In genomic region chr7:88357794-88358533, GRCh38 we compare ENCODE assay signal across 7 cellular contexts. TPM values are rescaled to one million over a fixed set of nuclear protein-coding genes. Genes with fewer than 3 reads are reported as not detected.
DNase-seq lines count a peak whose midpoint lies in the region; ATAC-seq, FAIRE-seq and TF ChIP-seq lines count a peak whose summit lies in the region.

No MANE protein-coding gene starts in this region.

- H2BK12ac ChIP-seq in neuronal stem cell (ENCODE audit: low read length): no peak overlapping the region

- no peaks in the 10 kb centered on the region for H3K36me3 Mint-ChIP-seq in naive thymus-derived CD8-positive, alpha-beta T cell

- no peak overlapping the region for H4K8ac ChIP-seq in neuronal stem cell (ENCODE audit: low read depth, low read length)

- no peak overlapping the region for H2AFZ ChIP-seq in neuronal stem cell (ENCODE audit: low read length)

- intact Hi-C loops in heart right ventricle (cut with DNase I): loop anchor here (1.0 to 5.0 kb wide), 3 partner anchors 115 to 116 kb away; no protein-coding TSS in a partner anchor

- H3K27ac Mint-ChIP-seq in naive thymus-derived CD8-positive, alpha-beta T cell: no peak overlapping the region

- H3K36me3 ChIP-seq in heart right ventricle: no peaks in the 10 kb centered on the region
- H3K36me3 ChIP-seq in neuronal stem cell (replicated peaks in 1 of 2; ENCODE audit: control insufficient read depth in 2 of 2, insufficient read depth in 2 of 2, low read length in 2 of 2): no peaks in the 10 kb centered on the region

- H2BK15ac ChIP-seq in neuronal stem cell (ENCODE audit: low read length): no peak overlapping the region

- H3K27me3 Mint-ChIP-seq in naive thymus-derived CD8-positive, alpha-beta T cell: peaks cover 2 to 13% (median 4%) of the 10 kb centered on the region in 5 donors

- H3K4me2 ChIP-seq in neuronal stem cell (ENCODE audit: insufficient read depth, low read length, poor library complexity, severe bottlenecking): no peak overlapping the region

- POLR2A ChIA-PET in naive thymus-derived CD8-positive, alpha-beta T cell (lab: Charles Lee): interaction anchor here (0.7 kb wide), 1 partner anchor 125 kb away, joined by 4 read pairs; no protein-coding TSS in a partner anchor

- H2BK5ac ChIP-seq in neuronal stem cell (ENCODE audit: low read length): no peak overlapping the region

- H3K27me3 ChIP-seq in heart right ventricle (no peaks in the 10 kb centered on the region), neuronal stem cell (ENCODE audit: control insufficient read depth in 3 of 3, insufficient read depth in 3 of 3, low read depth in 1 of 3, low read length in 3 of 3) (no peaks in the 10 kb centered on the region)

- no peak overlapping the region for H3K18ac ChIP-seq in neuronal stem cell (ENCODE audit: low read length)

- no peak overlapping the region for H2BK120ac ChIP-seq in neuronal stem cell (ENCODE audit: low read depth, low read length)

- H3K4me3 ChIP-seq in heart right ventricle (peak overlapping the region in 7 of 10 donors; percentile 11 to 36 (median 22)), neuronal stem cell (ENCODE audit: low read length in 2 of 2) (no peak overlapping the region)

- no peaks in the 10 kb centered on the region for H3K79me1 ChIP-seq in neuronal stem cell (ENCODE audit: low read depth, low read length)

- no peak overlapping the region for H4K91ac ChIP-seq in neuronal stem cell (ENCODE audit: low read depth, low read length, poor library complexity)

- no peak overlapping the region for H3K14ac ChIP-seq in neuronal stem cell (ENCODE audit: low read length)

- H3K4me1 ChIP-seq in heart right ventricle (peaks cover 0 to 32% (median 0%) of the 10 kb centered on the region in 9 donors), neuronal stem cell (ENCODE audit: control insufficient read depth in 2 of 2, insufficient read depth in 1 of 2, low read depth in 1 of 2, low read length in 2 of 2) (no peaks in the 10 kb centered on the region)

- H3K9me3 ChIP-seq in heart right ventricle (no peaks in the 10 kb centered on the region), neuronal stem cell (replicated peaks in 1 of 2; ENCODE audit: control insufficient read depth in 2 of 2, insufficient read depth in 1 of 2, low read depth in 1 of 2, low read length in 2 of 2) (peaks cover 0 to 2% of the 10 kb centered on the region in 2 donors)

- no peak overlapping the region for H3K4ac ChIP-seq in neuronal stem cell (ENCODE audit: low read length)

- no peak for FAIRE-seq in RCC 7860 (lab: Jason Lieb, UNC)

- H3K27ac ChIP-seq in heart right ventricle (no peak overlapping the region), neuronal stem cell (replicated peaks; ENCODE audit: low read length) (no peak overlapping the region)

- no peaks in the 10 kb centered on the region for H3K9me3 Mint-ChIP-seq in naive thymus-derived CD8-positive, alpha-beta T cell

- no peak overlapping the region for H3K9ac ChIP-seq in neuronal stem cell (ENCODE audit: low read depth, low read length, poor library complexity)

- H3K4me3 Mint-ChIP-seq in naive thymus-derived CD8-positive, alpha-beta T cell: no peak overlapping the region

- no peak overlapping the region for H3K23ac ChIP-seq in neuronal stem cell (ENCODE audit: low read depth, low read length, poor library complexity)

- TF ChIP-seq CTCF in heart right ventricle (IDR thresholded peaks at IDR 0.05): peak; percentile 22 to 78 (median 65)

- DNase-seq in RCC 7860 (ENCODE audit: low spot score) (peak; percentile 51), heart right ventricle (no peak), neuronal stem cell (ENCODE audit: low spot score) (no peak), NCI-H1092 (lab: John Stamatoyannopoulos, UW) (no peak)
- no peak for DNase-seq in naive thymus-derived CD8-positive, alpha-beta T cell

- H2AK5ac ChIP-seq in neuronal stem cell (ENCODE audit: low read depth, low read length): no peak overlapping the region

- 25 to 32% methylated on average over 4 of the region's 4 CpGs for WGBS in heart right ventricle, 2 donors
- no CpG with 5 or more reads among the region's 4 CpGs for WGBS in neuronal stem cell (ENCODE audit: extremely low coverage in 2 of 2, insufficient read length in 2 of 2, insufficient replicate concordance in 1 of 2), 2 donors

- H3K4me1 Mint-ChIP-seq in naive thymus-derived CD8-positive, alpha-beta T cell: peaks cover 0 to 2% (median 0%) of the 10 kb centered on the region in 4 donors

- ATAC-seq in GM18868 (IDR thresholded peaks at IDR 0.05; ENCODE audit: unreplicated experiment) (peak; percentile 66), HG02970 (IDR thresholded peaks at IDR 0.05; ENCODE audit: low FRiP score, unreplicated experiment) (peak; percentile 61), heart right ventricle (peak in 6 of 8 donors; percentile 79 to 88 (median 83))
- ATAC-seq in naive thymus-derived CD8-positive, alpha-beta T cell: no peak

RNA-seq across cellular contexts. Expression of gene STEAP4, which starts 51.3 kb away (rescaled TPM):
- 10 to 100 TPM in 6 of 10 donors, 1 to 10 TPM in 4; 5.1 to 64.9 (median 12.5) TPM for total RNA-seq in heart right ventricle
- polyA plus RNA-seq in heart right ventricle: 10 to 100 TPM; 13.1 to 15.0 TPM
- total RNA-seq in naive thymus-derived CD8-positive, alpha-beta T cell: not detected
- polyA plus RNA-seq in naive thymus-derived CD8-positive, alpha-beta T cell: not detected
- polyA plus RNA-seq in neuronal stem cell (2013, experiment 1 of 2): not detected
- polyA plus RNA-seq in neuronal stem cell (2013, experiment 2 of 2): not detected

Comparison
In these comparisons a context has a peak if more than half of its experiments do, and no peak if none do; other contexts are left out.
1. ATAC-seq: peak in GM18868 (single experiment), HG02970 (single experiment) and heart right ventricle (6 of 8); none in naive thymus-derived CD8-positive, alpha-beta T cell (0 of 2).
2. H3K4me3 ChIP-seq: peak in heart right ventricle (7 of 10); none in neuronal stem cell (0 of 2).
3. RNA of gene STEAP4, which starts 51.3 kb away (total RNA-seq): 5.1 to 64.9 TPM in heart right ventricle; not detected in naive thymus-derived CD8-positive, alpha-beta T cell; every median in the first group is over 4 times any median in the second.